ENCODE assay signal across 2 cellular contexts in the genomic region with DNA sequence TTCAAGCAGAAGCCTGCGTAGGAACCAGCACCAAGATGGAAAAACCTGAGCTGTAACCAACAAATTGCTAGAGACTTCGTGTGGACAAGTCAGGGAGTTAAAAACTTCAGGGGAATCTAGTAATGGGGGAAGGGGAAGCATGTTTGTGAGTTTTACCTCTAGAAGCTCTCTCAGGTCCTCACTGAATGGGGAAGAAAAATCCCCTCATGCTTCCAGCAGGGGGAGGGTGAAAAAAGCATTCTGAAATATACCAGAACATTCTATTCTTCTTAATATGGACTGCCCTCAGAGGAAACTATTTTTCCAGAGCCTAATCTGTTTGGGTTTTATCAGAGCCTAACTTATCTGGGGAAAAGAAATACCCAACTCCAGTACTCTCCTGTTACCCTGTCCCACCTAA.
TF ChIP-seq lines count a peak whose summit lies in the region.

No MANE protein-coding gene starts in this region.

TF ChIP-seq in GM23338, 12 proteins besides CTCF, POLR2A, EP300 and RAD21:
- TF ChIP-seq, protein P1, sequence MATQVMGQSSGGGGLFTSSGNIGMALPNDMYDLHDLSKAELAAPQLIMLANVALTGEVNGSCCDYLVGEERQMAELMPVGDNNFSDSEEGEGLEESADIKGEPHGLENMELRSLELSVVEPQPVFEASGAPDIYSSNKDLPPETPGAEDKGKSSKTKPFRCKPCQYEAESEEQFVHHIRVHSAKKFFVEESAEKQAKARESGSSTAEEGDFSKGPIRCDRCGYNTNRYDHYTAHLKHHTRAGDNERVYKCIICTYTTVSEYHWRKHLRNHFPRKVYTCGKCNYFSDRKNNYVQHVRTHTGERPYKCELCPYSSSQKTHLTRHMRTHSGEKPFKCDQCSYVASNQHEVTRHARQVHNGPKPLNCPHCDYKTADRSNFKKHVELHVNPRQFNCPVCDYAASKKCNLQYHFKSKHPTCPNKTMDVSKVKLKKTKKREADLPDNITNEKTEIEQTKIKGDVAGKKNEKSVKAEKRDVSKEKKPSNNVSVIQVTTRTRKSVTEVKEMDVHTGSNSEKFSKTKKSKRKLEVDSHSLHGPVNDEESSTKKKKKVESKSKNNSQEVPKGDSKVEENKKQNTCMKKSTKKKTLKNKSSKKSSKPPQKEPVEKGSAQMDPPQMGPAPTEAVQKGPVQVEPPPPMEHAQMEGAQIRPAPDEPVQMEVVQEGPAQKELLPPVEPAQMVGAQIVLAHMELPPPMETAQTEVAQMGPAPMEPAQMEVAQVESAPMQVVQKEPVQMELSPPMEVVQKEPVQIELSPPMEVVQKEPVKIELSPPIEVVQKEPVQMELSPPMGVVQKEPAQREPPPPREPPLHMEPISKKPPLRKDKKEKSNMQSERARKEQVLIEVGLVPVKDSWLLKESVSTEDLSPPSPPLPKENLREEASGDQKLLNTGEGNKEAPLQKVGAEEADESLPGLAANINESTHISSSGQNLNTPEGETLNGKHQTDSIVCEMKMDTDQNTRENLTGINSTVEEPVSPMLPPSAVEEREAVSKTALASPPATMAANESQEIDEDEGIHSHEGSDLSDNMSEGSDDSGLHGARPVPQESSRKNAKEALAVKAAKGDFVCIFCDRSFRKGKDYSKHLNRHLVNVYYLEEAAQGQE (IDR thresholded peaks at IDR 0.05; ENCODE audit: unreplicated experiment) = no peak
- TF ChIP-seq EZH2phosphoT487 (IDR thresholded peaks at IDR 0.05; ENCODE audit: unreplicated experiment) (no peak), POLR2AphosphoS5 (IDR thresholded peaks at IDR 0.05; ENCODE audit: low read depth) (no peak), EZH2 (IDR thresholded peaks at IDR 0.05; ENCODE audit: low read depth, unreplicated experiment) (no peak), ZNF331 (CRISPR knock-in tag; IDR thresholded peaks at IDR 0.05; ENCODE audit: low read depth) (no peak), ZNF114 (CRISPR knock-in tag; IDR thresholded peaks at IDR 0.05) (no peak), NANOG (IDR thresholded peaks at IDR 0.05; ENCODE audit: borderline replicate concordance) (no peak), CREB1 (CRISPR knock-in tag; IDR thresholded peaks at IDR 0.05; ENCODE audit: low read depth) (no peak)

TF ChIP-seq in GM12878, 131 proteins besides CTCF, POLR2A, EP300 and RAD21:
- TF ChIP-seq CBX5 (IDR thresholded peaks at IDR 0.05; ENCODE audit: low read depth) = no peak
- TF ChIP-seq, protein P2, sequence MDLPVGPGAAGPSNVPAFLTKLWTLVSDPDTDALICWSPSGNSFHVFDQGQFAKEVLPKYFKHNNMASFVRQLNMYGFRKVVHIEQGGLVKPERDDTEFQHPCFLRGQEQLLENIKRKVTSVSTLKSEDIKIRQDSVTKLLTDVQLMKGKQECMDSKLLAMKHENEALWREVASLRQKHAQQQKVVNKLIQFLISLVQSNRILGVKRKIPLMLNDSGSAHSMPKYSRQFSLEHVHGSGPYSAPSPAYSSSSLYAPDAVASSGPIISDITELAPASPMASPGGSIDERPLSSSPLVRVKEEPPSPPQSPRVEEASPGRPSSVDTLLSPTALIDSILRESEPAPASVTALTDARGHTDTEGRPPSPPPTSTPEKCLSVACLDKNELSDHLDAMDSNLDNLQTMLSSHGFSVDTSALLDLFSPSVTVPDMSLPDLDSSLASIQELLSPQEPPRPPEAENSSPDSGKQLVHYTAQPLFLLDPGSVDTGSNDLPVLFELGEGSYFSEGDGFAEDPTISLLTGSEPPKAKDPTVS (IDR thresholded peaks at IDR 0.05; ENCODE audit: low read depth, low read length) = peak; percentile 90
- TF ChIP-seq, protein P3, sequence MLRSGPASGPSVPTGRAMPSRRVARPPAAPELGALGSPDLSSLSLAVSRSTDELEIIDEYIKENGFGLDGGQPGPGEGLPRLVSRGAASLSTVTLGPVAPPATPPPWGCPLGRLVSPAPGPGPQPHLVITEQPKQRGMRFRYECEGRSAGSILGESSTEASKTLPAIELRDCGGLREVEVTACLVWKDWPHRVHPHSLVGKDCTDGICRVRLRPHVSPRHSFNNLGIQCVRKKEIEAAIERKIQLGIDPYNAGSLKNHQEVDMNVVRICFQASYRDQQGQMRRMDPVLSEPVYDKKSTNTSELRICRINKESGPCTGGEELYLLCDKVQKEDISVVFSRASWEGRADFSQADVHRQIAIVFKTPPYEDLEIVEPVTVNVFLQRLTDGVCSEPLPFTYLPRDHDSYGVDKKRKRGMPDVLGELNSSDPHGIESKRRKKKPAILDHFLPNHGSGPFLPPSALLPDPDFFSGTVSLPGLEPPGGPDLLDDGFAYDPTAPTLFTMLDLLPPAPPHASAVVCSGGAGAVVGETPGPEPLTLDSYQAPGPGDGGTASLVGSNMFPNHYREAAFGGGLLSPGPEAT (IDR thresholded peaks at IDR 0.05; ENCODE audit: low read depth) = peak; percentile 44; the same call in 1 of the 2 replicates
- TF ChIP-seq, protein P4, sequence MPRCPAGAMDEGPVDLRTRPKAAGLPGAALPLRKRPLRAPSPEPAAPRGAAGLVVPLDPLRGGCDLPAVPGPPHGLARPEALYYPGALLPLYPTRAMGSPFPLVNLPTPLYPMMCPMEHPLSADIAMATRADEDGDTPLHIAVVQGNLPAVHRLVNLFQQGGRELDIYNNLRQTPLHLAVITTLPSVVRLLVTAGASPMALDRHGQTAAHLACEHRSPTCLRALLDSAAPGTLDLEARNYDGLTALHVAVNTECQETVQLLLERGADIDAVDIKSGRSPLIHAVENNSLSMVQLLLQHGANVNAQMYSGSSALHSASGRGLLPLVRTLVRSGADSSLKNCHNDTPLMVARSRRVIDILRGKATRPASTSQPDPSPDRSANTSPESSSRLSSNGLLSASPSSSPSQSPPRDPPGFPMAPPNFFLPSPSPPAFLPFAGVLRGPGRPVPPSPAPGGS (IDR thresholded peaks at IDR 0.05; ENCODE audit: borderline replicate concordance, insufficient read depth, low read depth, low read length, poor library complexity, severe bottlenecking) = no peak
- TF ChIP-seq NR2C1 (IDR thresholded peaks at IDR 0.05) = no peak
- no peak for TF ChIP-seq ASH2L (IDR thresholded peaks at IDR 0.05; ENCODE audit: borderline replicate concordance, low read depth)
- no peak for TF ChIP-seq PML (IDR thresholded peaks at IDR 0.05; ENCODE audit: low read length)
- no peak for TF ChIP-seq POLR2AphosphoS2 (IDR thresholded peaks at IDR 0.05; ENCODE audit: low read depth, low read length)
- TF ChIP-seq, protein P5, sequence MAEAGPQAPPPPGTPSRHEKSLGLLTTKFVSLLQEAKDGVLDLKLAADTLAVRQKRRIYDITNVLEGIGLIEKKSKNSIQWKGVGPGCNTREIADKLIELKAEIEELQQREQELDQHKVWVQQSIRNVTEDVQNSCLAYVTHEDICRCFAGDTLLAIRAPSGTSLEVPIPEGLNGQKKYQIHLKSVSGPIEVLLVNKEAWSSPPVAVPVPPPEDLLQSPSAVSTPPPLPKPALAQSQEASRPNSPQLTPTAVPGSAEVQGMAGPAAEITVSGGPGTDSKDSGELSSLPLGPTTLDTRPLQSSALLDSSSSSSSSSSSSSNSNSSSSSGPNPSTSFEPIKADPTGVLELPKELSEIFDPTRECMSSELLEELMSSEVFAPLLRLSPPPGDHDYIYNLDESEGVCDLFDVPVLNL (IDR thresholded peaks at IDR 0.05; ENCODE audit: low read depth, low read length) = no peak
- no peak for TF ChIP-seq SIX5 (IDR thresholded peaks at IDR 0.05; ENCODE audit: low read depth, low read length, severe bottlenecking)
- no peak for TF ChIP-seq RAD51 (IDR thresholded peaks at IDR 0.05)
- TF ChIP-seq YY1 (IDR thresholded peaks at IDR 0.05; ENCODE audit: low read depth, low read length) = no peak
- TF ChIP-seq, protein P6, sequence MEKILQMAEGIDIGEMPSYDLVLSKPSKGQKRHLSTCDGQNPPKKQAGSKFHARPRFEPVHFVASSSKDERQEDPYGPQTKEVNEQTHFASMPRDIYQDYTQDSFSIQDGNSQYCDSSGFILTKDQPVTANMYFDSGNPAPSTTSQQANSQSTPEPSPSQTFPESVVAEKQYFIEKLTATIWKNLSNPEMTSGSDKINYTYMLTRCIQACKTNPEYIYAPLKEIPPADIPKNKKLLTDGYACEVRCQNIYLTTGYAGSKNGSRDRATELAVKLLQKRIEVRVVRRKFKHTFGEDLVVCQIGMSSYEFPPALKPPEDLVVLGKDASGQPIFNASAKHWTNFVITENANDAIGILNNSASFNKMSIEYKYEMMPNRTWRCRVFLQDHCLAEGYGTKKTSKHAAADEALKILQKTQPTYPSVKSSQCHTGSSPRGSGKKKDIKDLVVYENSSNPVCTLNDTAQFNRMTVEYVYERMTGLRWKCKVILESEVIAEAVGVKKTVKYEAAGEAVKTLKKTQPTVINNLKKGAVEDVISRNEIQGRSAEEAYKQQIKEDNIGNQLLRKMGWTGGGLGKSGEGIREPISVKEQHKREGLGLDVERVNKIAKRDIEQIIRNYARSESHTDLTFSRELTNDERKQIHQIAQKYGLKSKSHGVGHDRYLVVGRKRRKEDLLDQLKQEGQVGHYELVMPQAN (conservative IDR thresholded peaks at IDR 0.05) = no peak
- TF ChIP-seq, protein P7, sequence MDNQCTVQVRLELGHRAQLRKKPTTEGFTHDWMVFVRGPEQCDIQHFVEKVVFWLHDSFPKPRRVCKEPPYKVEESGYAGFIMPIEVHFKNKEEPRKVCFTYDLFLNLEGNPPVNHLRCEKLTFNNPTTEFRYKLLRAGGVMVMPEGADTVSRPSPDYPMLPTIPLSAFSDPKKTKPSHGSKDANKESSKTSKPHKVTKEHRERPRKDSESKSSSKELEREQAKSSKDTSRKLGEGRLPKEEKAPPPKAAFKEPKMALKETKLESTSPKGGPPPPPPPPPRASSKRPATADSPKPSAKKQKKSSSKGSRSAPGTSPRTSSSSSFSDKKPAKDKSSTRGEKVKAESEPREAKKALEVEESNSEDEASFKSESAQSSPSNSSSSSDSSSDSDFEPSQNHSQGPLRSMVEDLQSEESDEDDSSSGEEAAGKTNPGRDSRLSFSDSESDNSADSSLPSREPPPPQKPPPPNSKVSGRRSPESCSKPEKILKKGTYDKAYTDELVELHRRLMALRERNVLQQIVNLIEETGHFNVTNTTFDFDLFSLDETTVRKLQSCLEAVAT (IDR thresholded peaks at IDR 0.05) = no peak
- TF ChIP-seq HCFC1 (IDR thresholded peaks at IDR 0.05; ENCODE audit: low read length) = no peak
- TF ChIP-seq, protein P8, sequence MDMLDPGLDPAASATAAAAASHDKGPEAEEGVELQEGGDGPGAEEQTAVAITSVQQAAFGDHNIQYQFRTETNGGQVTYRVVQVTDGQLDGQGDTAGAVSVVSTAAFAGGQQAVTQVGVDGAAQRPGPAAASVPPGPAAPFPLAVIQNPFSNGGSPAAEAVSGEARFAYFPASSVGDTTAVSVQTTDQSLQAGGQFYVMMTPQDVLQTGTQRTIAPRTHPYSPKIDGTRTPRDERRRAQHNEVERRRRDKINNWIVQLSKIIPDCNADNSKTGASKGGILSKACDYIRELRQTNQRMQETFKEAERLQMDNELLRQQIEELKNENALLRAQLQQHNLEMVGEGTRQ (IDR thresholded peaks at IDR 0.05; ENCODE audit: borderline replicate concordance, low read depth, low read length) = no peak
- no peak for TF ChIP-seq SP1 (IDR thresholded peaks at IDR 0.05; ENCODE audit: low read depth, low read length)
